Comparison of ENCODE assay signal across 3 cellular contexts in genomic region chr1:53303175-53303574, GRCh38.
TF ChIP-seq lines count a peak whose summit lies in the region.

No MANE protein-coding gene starts in this region.

TF ChIP-seq in IMR-90, 13 proteins besides CTCF, POLR2A, EP300 and RAD21:
- no peak for TF ChIP-seq RCOR1 (IDR thresholded peaks at IDR 0.05; ENCODE audit: insufficient replicate concordance, low read length)
- TF ChIP-seq FOS (IDR thresholded peaks at IDR 0.05; ENCODE audit: low read depth, low read length), result no peak
- TF ChIP-seq MAZ (IDR thresholded peaks at IDR 0.05; ENCODE audit: borderline replicate concordance, low read depth, low read length), result no peak
- TF ChIP-seq CEBPB (IDR thresholded peaks at IDR 0.05; ENCODE audit: low read depth, low read length), result no peak
- no peak for TF ChIP-seq BHLHE40 (IDR thresholded peaks at IDR 0.05; ENCODE audit: low read depth, low read length)
- no peak for TF ChIP-seq NFE2L2 (IDR thresholded peaks at IDR 0.05; ENCODE audit: low read depth, low read length)
- no peak for TF ChIP-seq RFX5 (IDR thresholded peaks at IDR 0.05; ENCODE audit: low read depth, low read length)
- no peak for TF ChIP-seq MXI1 (IDR thresholded peaks at IDR 0.05; ENCODE audit: borderline replicate concordance, low read depth, low read length)

TF ChIP-seq in WTC11, 78 proteins besides CTCF, POLR2A, EP300 and RAD21 (continues in another document):
- TF ChIP-seq MYBL2 (CRISPR knock-in tag; IDR thresholded peaks at IDR 0.05), result no peak
- TF ChIP-seq, protein P1, sequence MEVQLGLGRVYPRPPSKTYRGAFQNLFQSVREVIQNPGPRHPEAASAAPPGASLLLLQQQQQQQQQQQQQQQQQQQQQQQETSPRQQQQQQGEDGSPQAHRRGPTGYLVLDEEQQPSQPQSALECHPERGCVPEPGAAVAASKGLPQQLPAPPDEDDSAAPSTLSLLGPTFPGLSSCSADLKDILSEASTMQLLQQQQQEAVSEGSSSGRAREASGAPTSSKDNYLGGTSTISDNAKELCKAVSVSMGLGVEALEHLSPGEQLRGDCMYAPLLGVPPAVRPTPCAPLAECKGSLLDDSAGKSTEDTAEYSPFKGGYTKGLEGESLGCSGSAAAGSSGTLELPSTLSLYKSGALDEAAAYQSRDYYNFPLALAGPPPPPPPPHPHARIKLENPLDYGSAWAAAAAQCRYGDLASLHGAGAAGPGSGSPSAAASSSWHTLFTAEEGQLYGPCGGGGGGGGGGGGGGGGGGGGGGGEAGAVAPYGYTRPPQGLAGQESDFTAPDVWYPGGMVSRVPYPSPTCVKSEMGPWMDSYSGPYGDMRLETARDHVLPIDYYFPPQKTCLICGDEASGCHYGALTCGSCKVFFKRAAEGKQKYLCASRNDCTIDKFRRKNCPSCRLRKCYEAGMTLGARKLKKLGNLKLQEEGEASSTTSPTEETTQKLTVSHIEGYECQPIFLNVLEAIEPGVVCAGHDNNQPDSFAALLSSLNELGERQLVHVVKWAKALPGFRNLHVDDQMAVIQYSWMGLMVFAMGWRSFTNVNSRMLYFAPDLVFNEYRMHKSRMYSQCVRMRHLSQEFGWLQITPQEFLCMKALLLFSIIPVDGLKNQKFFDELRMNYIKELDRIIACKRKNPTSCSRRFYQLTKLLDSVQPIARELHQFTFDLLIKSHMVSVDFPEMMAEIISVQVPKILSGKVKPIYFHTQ (CRISPR knock-in tag; IDR thresholded peaks at IDR 0.05), result no peak
- TF ChIP-seq IRF1 (CRISPR knock-in tag; IDR thresholded peaks at IDR 0.05), result no peak
- TF ChIP-seq ARID4B (CRISPR knock-in tag; IDR thresholded peaks at IDR 0.05; ENCODE audit: borderline replicate concordance), result no peak
- no peak for TF ChIP-seq SOX15 (CRISPR knock-in tag; IDR thresholded peaks at IDR 0.05)
- no peak for TF ChIP-seq IRF2 (CRISPR knock-in tag; IDR thresholded peaks at IDR 0.05; ENCODE audit: borderline replicate concordance, low read depth)
- TF ChIP-seq, protein P2, sequence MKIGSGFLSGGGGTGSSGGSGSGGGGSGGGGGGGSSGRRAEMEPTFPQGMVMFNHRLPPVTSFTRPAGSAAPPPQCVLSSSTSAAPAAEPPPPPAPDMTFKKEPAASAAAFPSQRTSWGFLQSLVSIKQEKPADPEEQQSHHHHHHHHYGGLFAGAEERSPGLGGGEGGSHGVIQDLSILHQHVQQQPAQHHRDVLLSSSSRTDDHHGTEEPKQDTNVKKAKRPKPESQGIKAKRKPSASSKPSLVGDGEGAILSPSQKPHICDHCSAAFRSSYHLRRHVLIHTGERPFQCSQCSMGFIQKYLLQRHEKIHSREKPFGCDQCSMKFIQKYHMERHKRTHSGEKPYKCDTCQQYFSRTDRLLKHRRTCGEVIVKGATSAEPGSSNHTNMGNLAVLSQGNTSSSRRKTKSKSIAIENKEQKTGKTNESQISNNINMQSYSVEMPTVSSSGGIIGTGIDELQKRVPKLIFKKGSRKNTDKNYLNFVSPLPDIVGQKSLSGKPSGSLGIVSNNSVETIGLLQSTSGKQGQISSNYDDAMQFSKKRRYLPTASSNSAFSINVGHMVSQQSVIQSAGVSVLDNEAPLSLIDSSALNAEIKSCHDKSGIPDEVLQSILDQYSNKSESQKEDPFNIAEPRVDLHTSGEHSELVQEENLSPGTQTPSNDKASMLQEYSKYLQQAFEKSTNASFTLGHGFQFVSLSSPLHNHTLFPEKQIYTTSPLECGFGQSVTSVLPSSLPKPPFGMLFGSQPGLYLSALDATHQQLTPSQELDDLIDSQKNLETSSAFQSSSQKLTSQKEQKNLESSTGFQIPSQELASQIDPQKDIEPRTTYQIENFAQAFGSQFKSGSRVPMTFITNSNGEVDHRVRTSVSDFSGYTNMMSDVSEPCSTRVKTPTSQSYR (CRISPR knock-in tag; IDR thresholded peaks at IDR 0.05), result no peak
- no peak for TF ChIP-seq USF2 (CRISPR knock-in tag; IDR thresholded peaks at IDR 0.05)
- no peak for TF ChIP-seq CBFB (CRISPR knock-in tag; IDR thresholded peaks at IDR 0.05; ENCODE audit: low read depth)

TF ChIP-seq in H1, 55 proteins besides CTCF, POLR2A, EP300 and RAD21:
- TF ChIP-seq TEAD4 (IDR thresholded peaks at IDR 0.05; ENCODE audit: low read depth, low read length) (no peak), RXRA (IDR thresholded peaks at IDR 0.05; ENCODE audit: insufficient read depth, low read depth, low read length) (no peak), PHF8 (conservative IDR thresholded peaks at IDR 0.05; ENCODE audit: low read depth, low read length) (no peak), EGR1 (IDR thresholded peaks at IDR 0.05; ENCODE audit: borderline replicate concordance, low read depth, low read length) (no peak), NANOG (IDR thresholded peaks at IDR 0.05; ENCODE audit: insufficient read depth, low read depth, low read length, poor library complexity, severe bottlenecking) (no peak), BCL11A (IDR thresholded peaks at IDR 0.05; ENCODE audit: low read depth in 2 of 2, low read length in 2 of 2) (no peak), TAF1 (IDR thresholded peaks at IDR 0.05; ENCODE audit: low read depth, low read length) (no peak), CTBP2 (IDR thresholded peaks at IDR 0.05; ENCODE audit: borderline replicate concordance, insufficient read depth, insufficient read length, low read length) (no peak), TAF7 (optimal IDR thresholded peaks at IDR 0.05; ENCODE audit: borderline replicate concordance, low read depth, low read length) (no peak)
- TF ChIP-seq, protein P3, sequence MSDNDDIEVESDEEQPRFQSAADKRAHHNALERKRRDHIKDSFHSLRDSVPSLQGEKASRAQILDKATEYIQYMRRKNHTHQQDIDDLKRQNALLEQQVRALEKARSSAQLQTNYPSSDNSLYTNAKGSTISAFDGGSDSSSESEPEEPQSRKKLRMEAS (IDR thresholded peaks at IDR 0.05), result no peak
TF ChIP-seq in H1: peak in this region for 0.
